9 cellular contexts compared by ENCODE assay signal in genomic region chr12:76470028-76470939, GRCh38.
DNase-seq lines count a peak whose midpoint lies in the region; ATAC-seq, FAIRE-seq and TF ChIP-seq lines count a peak whose summit lies in the region.
"Had no signal": no experiment of that assay in that cellular context is flagged by ENCODE, and none has a peak within 500 bp of the region (broad histone marks: within the 10 kb centered on the region; RNA-seq: fewer than 3 reads in every experiment).

No MANE protein-coding gene starts in this region.

- H3K27ac ChIP-seq in kidney (ENCODE audit: low read depth in 2 of 2, low read length in 2 of 2) (peak overlapping the region in 1 of 2 donors; percentile 35), vagina (no peak overlapping the region), colonic mucosa (no peak overlapping the region)
- H3K27ac ChIP-seq: lower lobe of right lung had no signal

- H3K9ac ChIP-seq in adipocyte (ENCODE audit: low read length) = no peak overlapping the region
- H3K9ac ChIP-seq in kidney (ENCODE audit: low read length in 2 of 2) = no peak overlapping the region
- no peak overlapping the region for H3K9ac ChIP-seq in colonic mucosa (ENCODE audit: low read depth in 2 of 2, low read length in 2 of 2)

- H3K9me3 ChIP-seq in adipocyte (ENCODE audit: control insufficient read depth, low read length) = no peaks in the 10 kb centered on the region
- no peaks in the 10 kb centered on the region for H3K9me3 ChIP-seq in kidney (ENCODE audit: control insufficient read depth in 1 of 2, low read length in 2 of 2)
- no peaks in the 10 kb centered on the region for H3K9me3 ChIP-seq in mucosa of descending colon
- H3K9me3 ChIP-seq in vagina = no peaks in the 10 kb centered on the region
- H3K9me3 ChIP-seq in colonic mucosa = no peaks in the 10 kb centered on the region
- H3K9me3 ChIP-seq: lower lobe of right lung had no signal

- ATAC-seq in GM19468 (IDR thresholded peaks at IDR 0.05; ENCODE audit: extremely low read depth, unreplicated experiment) (peak; percentile 85), HG03520 (IDR thresholded peaks at IDR 0.05; ENCODE audit: unreplicated experiment) (peak; percentile 84), mucosa of descending colon (no peak)

- intact Hi-C loops in kidney (cut with DNase I) = no loop called here
- intact Hi-C loops in mucosa of descending colon (cut with DNase I, micrococcal nuclease) = no loop called here
- intact Hi-C loops in vagina (cut with DNase I) = loop anchor here (5.0 kb wide), 1 partner anchor 1793 kb away; no protein-coding TSS in a partner anchor
- intact Hi-C loops in colonic mucosa (cut with DNase I) = no loop called here

- H3K4me3 ChIP-seq in adipocyte (ENCODE audit: low read length) (no peak overlapping the region), kidney (ENCODE audit: low read length in 2 of 2) (no peak overlapping the region), mucosa of descending colon (no peak overlapping the region), vagina (no peak overlapping the region), colonic mucosa (no peak overlapping the region)
- H3K4me3 ChIP-seq: lower lobe of right lung had no signal

- H3K27me3 ChIP-seq in adipocyte (replicated peaks; ENCODE audit: control insufficient read depth, insufficient read depth, low read length) (no peaks in the 10 kb centered on the region), vagina (no peaks in the 10 kb centered on the region), colonic mucosa (no peaks in the 10 kb centered on the region)

- in situ Hi-C loops in Caki2 (cut with HindIII; ENCODE audit: low pct_unique_long_range_greater_than_20kb, low sequenced_read_pairs) = no loop called here

- peak; percentile 59 for DNase-seq in Caki2 (ENCODE audit: low read depth)
- DNase-seq in adipocyte (ENCODE audit: low read depth) = peak; percentile 74
- DNase-seq in kidney = no peak
- DNase-seq in mucosa of descending colon = no peak
- DNase-seq in vagina (ENCODE audit: extremely low spot score in 2 of 2) = no peak
- DNase-seq in colonic mucosa = no peak
- DNase-seq: lower lobe of right lung had no signal

- TF ChIP-seq POLR2A in vagina (IDR thresholded peaks at IDR 0.05) = no peak

- H3K36me3 ChIP-seq in adipocyte (ENCODE audit: control insufficient read depth, insufficient read depth, low read length, severe bottlenecking) = no peaks in the 10 kb centered on the region
- no peaks in the 10 kb centered on the region for H3K36me3 ChIP-seq in kidney (ENCODE audit: control insufficient read depth in 1 of 2, insufficient read depth in 2 of 2, low read length in 2 of 2)
- no peaks in the 10 kb centered on the region for H3K36me3 ChIP-seq in mucosa of descending colon (ENCODE audit: low read depth)
- H3K36me3 ChIP-seq in vagina = no peaks in the 10 kb centered on the region
- no peaks in the 10 kb centered on the region for H3K36me3 ChIP-seq in colonic mucosa
- H3K36me3 ChIP-seq: lower lobe of right lung had no signal

- H3K4me1 ChIP-seq in adipocyte (ENCODE audit: control insufficient read depth, insufficient read depth, low read length) (peaks cover 19% of the 10 kb centered on the region), kidney (ENCODE audit: control insufficient read depth in 1 of 2, insufficient read depth in 1 of 2, low read depth in 1 of 2, low read length in 2 of 2) (peaks cover 0 to 8% of the 10 kb centered on the region in 2 donors), mucosa of descending colon (ENCODE audit: low read depth) (no peaks in the 10 kb centered on the region), vagina (no peaks in the 10 kb centered on the region), colonic mucosa (no peaks in the 10 kb centered on the region)

- TF ChIP-seq CTCF in kidney (IDR thresholded peaks at IDR 0.05; ENCODE audit: borderline replicate concordance, extremely low read depth, insufficient read depth) (no peak), mucosa of descending colon (IDR thresholded peaks at IDR 0.05) (no peak), vagina (IDR thresholded peaks at IDR 0.05) (no peak), colonic mucosa (IDR thresholded peaks at IDR 0.05) (no peak)

- peak; percentile 75 for FAIRE-seq in kidney (lab: Jason Lieb, UNC)

Comparison
In these comparisons a context has a peak if more than half of its experiments do, and no peak if none do; other contexts are left out.
1. DNase-seq: peak in Caki2 (single experiment) and adipocyte (single experiment); none in kidney (single experiment), mucosa of descending colon (0 of 3), vagina (0 of 2) and colonic mucosa (single experiment).